1 cellular context compared by ENCODE assay signal in genomic region chr6:129683606-129684322, GRCh38.
TF ChIP-seq lines count a peak whose summit lies in the region.

No MANE protein-coding gene starts in this region.

TF ChIP-seq in GM23338, 12 proteins besides CTCF, POLR2A, EP300 and RAD21 (continued from another document):
- TF ChIP-seq, protein P1, sequence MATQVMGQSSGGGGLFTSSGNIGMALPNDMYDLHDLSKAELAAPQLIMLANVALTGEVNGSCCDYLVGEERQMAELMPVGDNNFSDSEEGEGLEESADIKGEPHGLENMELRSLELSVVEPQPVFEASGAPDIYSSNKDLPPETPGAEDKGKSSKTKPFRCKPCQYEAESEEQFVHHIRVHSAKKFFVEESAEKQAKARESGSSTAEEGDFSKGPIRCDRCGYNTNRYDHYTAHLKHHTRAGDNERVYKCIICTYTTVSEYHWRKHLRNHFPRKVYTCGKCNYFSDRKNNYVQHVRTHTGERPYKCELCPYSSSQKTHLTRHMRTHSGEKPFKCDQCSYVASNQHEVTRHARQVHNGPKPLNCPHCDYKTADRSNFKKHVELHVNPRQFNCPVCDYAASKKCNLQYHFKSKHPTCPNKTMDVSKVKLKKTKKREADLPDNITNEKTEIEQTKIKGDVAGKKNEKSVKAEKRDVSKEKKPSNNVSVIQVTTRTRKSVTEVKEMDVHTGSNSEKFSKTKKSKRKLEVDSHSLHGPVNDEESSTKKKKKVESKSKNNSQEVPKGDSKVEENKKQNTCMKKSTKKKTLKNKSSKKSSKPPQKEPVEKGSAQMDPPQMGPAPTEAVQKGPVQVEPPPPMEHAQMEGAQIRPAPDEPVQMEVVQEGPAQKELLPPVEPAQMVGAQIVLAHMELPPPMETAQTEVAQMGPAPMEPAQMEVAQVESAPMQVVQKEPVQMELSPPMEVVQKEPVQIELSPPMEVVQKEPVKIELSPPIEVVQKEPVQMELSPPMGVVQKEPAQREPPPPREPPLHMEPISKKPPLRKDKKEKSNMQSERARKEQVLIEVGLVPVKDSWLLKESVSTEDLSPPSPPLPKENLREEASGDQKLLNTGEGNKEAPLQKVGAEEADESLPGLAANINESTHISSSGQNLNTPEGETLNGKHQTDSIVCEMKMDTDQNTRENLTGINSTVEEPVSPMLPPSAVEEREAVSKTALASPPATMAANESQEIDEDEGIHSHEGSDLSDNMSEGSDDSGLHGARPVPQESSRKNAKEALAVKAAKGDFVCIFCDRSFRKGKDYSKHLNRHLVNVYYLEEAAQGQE (IDR thresholded peaks at IDR 0.05; ENCODE audit: unreplicated experiment): no peak
- no peak for TF ChIP-seq EZH2phosphoT487 (IDR thresholded peaks at IDR 0.05; ENCODE audit: unreplicated experiment)
- TF ChIP-seq ZNF114 (CRISPR knock-in tag; IDR thresholded peaks at IDR 0.05): no peak
